ENCODE assay signal across 12 cellular contexts in the genomic region with DNA sequence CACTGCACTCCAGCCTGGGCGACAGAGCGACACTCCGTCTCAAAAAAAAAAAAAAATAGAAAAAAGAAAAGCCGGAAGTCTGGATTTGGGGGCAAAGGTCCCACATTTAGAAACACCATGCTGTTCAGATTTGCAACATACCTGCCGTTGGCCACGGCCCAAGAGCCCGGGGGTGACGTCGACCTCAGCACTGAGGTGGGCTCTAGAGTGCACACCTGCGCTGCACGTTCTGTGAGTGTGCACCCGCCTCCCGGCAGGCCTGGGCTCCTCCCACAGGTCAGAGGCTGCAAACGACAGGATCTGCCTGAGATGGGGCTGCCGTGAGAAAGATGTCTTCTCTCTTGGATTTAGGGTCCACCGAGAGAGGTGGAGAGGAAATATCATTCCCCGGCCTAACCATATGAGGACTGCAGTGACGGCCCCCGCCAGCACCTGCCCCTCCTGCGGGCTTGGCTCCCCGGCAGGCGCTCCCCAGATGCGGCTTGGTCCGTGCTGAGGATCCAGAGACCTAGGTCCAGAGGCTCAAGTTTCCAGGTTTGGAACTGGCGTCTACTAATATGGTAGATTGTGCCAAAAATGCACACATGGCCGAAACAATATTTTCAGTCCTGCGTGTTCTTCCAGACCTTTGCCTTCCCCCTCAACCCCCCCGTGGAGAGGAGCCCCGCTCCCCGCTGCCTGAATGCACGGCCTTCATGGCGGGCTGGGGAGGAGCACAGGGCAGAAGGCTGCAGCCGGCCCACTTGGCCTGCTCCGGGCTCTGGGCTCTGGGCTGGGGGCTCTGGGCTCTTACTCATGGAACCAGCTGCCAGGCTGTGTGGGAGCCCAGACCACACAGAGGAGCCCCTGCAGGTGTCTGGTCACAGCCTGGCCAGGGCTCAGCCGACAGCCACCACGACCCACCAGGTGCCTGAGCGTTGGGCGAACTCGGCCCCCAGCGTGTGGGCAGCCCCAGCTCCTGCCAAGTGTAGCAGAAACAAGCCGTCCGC. TPM values are rescaled to one million over a fixed set of nuclear protein-coding genes. Genes with fewer than 3 reads are reported as not detected.
DNase-seq lines count a peak whose midpoint lies in the region; ATAC-seq, FAIRE-seq and TF ChIP-seq lines count a peak whose summit lies in the region.
"Had no signal": no experiment of that assay in that cellular context is flagged by ENCODE, and none has a peak within 500 bp of the region (broad histone marks: within the 10 kb centered on the region; RNA-seq: fewer than 3 reads in every experiment).

No MANE protein-coding gene starts in this region.

- no peaks in the 10 kb centered on the region for H3K36me3 Mint-ChIP-seq in T-helper 1 cell treated with Interleukin-12 subunit alpha and Interleukin-12 subunit beta and Interleukin-4 antibody, amounts not matched to agents 30 μg/mL and 1 μg/mL, for 36 hours (ENCODE audit: low read depth)
- H3K36me3 Mint-ChIP-seq in brain = no peaks in the 10 kb centered on the region
- H3K36me3 Mint-ChIP-seq in nephron progenitor cell (ENCODE audit: low read depth) = no peaks in the 10 kb centered on the region

- no peak for FAIRE-seq in pancreas (lab: Jason Lieb, UNC)
- FAIRE-seq: bronchial epithelial cell, endothelial cell of umbilical vein had no signal

- no peaks in the 10 kb centered on the region for H3K27me3 ChIP-seq in pancreas

- no peaks in the 10 kb centered on the region for H3K9me3 Mint-ChIP-seq in T-helper 1 cell treated with Interleukin-12 subunit alpha and Interleukin-12 subunit beta and Interleukin-4 antibody, amounts not matched to agents 30 μg/mL and 1 μg/mL, for 36 hours
- peaks cover 2 to 29% (median 6%) of the 10 kb centered on the region in 5 experiments for H3K9me3 Mint-ChIP-seq in brain
- peaks cover 15% of the 10 kb centered on the region for H3K9me3 Mint-ChIP-seq in nephron progenitor cell

- H3K4me1 Mint-ChIP-seq in T-helper 1 cell treated with Interleukin-12 subunit alpha and Interleukin-12 subunit beta and Interleukin-4 antibody, amounts not matched to agents 30 μg/mL and 1 μg/mL, for 36 hours (ENCODE audit: low read depth) = peaks cover 12% of the 10 kb centered on the region
- peaks cover 77% of the 10 kb centered on the region for H3K4me1 Mint-ChIP-seq in brain
- peaks cover 59% of the 10 kb centered on the region for H3K4me1 Mint-ChIP-seq in nephron progenitor cell

- H3K9me3 ChIP-seq in pancreas = no peaks in the 10 kb centered on the region
- H3K9me3 ChIP-seq: heart right ventricle had no signal

- H3K4me1 ChIP-seq in pancreas = peaks cover 15 to 37% (median 22%) of the 10 kb centered on the region in 3 donors

- TF ChIP-seq EP300 in Ishikawa (IDR thresholded peaks at IDR 0.05; ENCODE audit: borderline replicate concordance) = no peak

- peak overlapping the region; percentile 76 for H3K27ac Mint-ChIP-seq in T-helper 1 cell treated with Interleukin-12 subunit alpha and Interleukin-12 subunit beta and Interleukin-4 antibody, amounts not matched to agents 30 μg/mL and 1 μg/mL, for 36 hours
- H3K27ac Mint-ChIP-seq in brain = peak overlapping the region in 3 of 5 experiments; percentile 59 to 98 (median 79)
- H3K27ac Mint-ChIP-seq in nephron progenitor cell = no peak overlapping the region

- TF ChIP-seq CTCF in brain (conservative IDR thresholded peaks at IDR 0.05) (no peak), pancreas (IDR thresholded peaks at IDR 0.05) (no peak), nephron progenitor cell (IDR thresholded peaks at IDR 0.05) (no peak)

- H3K4me3 ChIP-seq in pancreas = no peak overlapping the region

- H3K27me3 Mint-ChIP-seq in T-helper 1 cell treated with Interleukin-12 subunit alpha and Interleukin-12 subunit beta and Interleukin-4 antibody, amounts not matched to agents 30 μg/mL and 1 μg/mL, for 36 hours (ENCODE audit: low read depth) = peaks cover 5% of the 10 kb centered on the region
- peaks cover 11% of the 10 kb centered on the region for H3K27me3 Mint-ChIP-seq in brain
- peaks cover 65% of the 10 kb centered on the region for H3K27me3 Mint-ChIP-seq in nephron progenitor cell (ENCODE audit: low read depth, poor library complexity)

- intact Hi-C loops in pancreas (cut with DNase I) = no loop called here

- no peaks in the 10 kb centered on the region for H3K36me3 ChIP-seq in pancreas
- H3K36me3 ChIP-seq: heart right ventricle had no signal

- DNase-seq in T-helper 1 cell (no peak), pancreas (peak in 3 of 6 donors; percentile 46 to 77 (median 62)), nephron progenitor cell (no peak), kidney glomerular epithelial cell (lab: John Stamatoyannopoulos, UW) (no peak), RPMI8226 (no peak)
- DNase-seq: heart right ventricle; NK-92 treated with Interleukin-12 subunit alpha and Interleukin-12 subunit beta, amount 100 ng/mL, for 24 hours had no signal

- 75 to 77% methylated on average over 41 to 42 of the region's 42 CpGs for WGBS in pancreas, 2 donors

- TF ChIP-seq RAD21 in Ishikawa (IDR thresholded peaks at IDR 0.05; ENCODE audit: low read depth) = no peak

- no peak for ATAC-seq in pancreas

- H3K4me3 Mint-ChIP-seq in T-helper 1 cell treated with Interleukin-12 subunit alpha and Interleukin-12 subunit beta and Interleukin-4 antibody, amounts not matched to agents 30 μg/mL and 1 μg/mL, for 36 hours = peak overlapping the region; percentile 76
- no peak overlapping the region for H3K4me3 Mint-ChIP-seq in brain
- no peak overlapping the region for H3K4me3 Mint-ChIP-seq in nephron progenitor cell

- peak overlapping the region; percentile 79 to 96 (median 92) for H3K27ac ChIP-seq in pancreas
- H3K27ac ChIP-seq: heart right ventricle had no signal

TF ChIP-seq in Ishikawa, 13 proteins besides CTCF, POLR2A, EP300 and RAD21:
- TF ChIP-seq MAX (IDR thresholded peaks at IDR 0.05) (0 out of 2 replicates have a peak, but pooled peaks have one; percentile 4), YY1 (IDR thresholded peaks at IDR 0.05; ENCODE audit: low read depth) (no peak), ZBTB7A (IDR thresholded peaks at IDR 0.05; ENCODE audit: low read depth) (no peak), FOXM1 (IDR thresholded peaks at IDR 0.05; ENCODE audit: borderline replicate concordance, low read depth) (no peak)
- TF ChIP-seq, protein P1, sequence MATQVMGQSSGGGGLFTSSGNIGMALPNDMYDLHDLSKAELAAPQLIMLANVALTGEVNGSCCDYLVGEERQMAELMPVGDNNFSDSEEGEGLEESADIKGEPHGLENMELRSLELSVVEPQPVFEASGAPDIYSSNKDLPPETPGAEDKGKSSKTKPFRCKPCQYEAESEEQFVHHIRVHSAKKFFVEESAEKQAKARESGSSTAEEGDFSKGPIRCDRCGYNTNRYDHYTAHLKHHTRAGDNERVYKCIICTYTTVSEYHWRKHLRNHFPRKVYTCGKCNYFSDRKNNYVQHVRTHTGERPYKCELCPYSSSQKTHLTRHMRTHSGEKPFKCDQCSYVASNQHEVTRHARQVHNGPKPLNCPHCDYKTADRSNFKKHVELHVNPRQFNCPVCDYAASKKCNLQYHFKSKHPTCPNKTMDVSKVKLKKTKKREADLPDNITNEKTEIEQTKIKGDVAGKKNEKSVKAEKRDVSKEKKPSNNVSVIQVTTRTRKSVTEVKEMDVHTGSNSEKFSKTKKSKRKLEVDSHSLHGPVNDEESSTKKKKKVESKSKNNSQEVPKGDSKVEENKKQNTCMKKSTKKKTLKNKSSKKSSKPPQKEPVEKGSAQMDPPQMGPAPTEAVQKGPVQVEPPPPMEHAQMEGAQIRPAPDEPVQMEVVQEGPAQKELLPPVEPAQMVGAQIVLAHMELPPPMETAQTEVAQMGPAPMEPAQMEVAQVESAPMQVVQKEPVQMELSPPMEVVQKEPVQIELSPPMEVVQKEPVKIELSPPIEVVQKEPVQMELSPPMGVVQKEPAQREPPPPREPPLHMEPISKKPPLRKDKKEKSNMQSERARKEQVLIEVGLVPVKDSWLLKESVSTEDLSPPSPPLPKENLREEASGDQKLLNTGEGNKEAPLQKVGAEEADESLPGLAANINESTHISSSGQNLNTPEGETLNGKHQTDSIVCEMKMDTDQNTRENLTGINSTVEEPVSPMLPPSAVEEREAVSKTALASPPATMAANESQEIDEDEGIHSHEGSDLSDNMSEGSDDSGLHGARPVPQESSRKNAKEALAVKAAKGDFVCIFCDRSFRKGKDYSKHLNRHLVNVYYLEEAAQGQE (IDR thresholded peaks at IDR 0.05; ENCODE audit: low read depth) = no peak

RNA-seq across cellular contexts. Expression of gene FBRSL1, which starts 58.8 kb away (rescaled TPM):
- polyA plus RNA-seq in brain (ENCODE audit: insufficient read depth, low read depth, low replicate concordance) = 59.3 TPM
- total RNA-seq in pancreas = 10 to 100 TPM; 31.1 to 55.8 (median 43.1) TPM
- 10 to 100 TPM; 45.1 to 62.5 TPM for polyA plus RNA-seq in pancreas
